ENCODE assay signal across 1 cellular context in the genomic region with DNA sequence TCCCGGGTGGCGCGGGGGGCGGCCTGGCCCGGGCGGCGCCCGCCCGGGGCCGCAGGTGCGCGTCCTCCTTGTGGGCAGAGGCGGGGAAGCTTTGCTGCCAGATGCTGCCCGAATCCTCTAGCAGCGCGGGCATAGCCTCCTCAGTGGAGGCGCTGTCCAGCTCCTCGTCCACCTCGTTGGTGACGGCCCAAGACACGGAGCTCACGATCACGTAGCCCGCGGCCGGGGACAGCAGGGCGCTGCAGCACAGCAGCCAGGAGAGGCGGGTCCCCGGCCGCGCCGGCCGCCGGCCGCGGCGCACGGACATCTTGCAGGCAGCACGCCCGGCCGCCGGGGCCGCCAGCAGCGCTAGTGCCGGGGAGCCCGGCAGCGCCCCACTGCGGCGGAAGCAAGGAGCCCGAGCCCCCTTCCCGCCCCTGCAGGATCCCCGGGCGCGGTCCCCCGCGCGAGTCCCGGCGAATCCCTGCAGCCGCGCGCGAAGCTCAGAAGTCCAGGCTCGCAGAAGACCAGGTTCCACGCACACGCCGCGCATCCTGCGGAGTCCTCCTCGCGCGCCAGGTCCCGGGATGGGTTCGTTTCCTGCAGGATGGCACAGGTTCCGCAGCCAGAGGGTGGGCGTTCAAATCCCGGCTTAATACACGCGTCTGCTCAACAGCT.
TF ChIP-seq lines count a peak whose summit lies in the region.

A gene with protein sequence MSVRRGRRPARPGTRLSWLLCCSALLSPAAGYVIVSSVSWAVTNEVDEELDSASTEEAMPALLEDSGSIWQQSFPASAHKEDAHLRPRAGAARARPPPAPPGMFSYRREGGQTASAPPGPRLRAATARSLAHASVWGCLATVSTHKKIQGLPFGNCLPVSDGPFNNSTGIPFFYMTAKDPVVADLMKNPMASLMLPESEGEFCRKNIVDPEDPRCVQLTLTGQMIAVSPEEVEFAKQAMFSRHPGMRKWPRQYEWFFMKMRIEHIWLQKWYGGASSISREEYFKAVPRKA (minus strand): TSS at position 353 of the 657 bp plus-strand sequence. CDS start 46 bp downstream, at position 307.

TF ChIP-seq in HepG2, 621 proteins besides CTCF, POLR2A, EP300 and RAD21 (continued from another document and continues in another):
- TF ChIP-seq, protein P1, sequence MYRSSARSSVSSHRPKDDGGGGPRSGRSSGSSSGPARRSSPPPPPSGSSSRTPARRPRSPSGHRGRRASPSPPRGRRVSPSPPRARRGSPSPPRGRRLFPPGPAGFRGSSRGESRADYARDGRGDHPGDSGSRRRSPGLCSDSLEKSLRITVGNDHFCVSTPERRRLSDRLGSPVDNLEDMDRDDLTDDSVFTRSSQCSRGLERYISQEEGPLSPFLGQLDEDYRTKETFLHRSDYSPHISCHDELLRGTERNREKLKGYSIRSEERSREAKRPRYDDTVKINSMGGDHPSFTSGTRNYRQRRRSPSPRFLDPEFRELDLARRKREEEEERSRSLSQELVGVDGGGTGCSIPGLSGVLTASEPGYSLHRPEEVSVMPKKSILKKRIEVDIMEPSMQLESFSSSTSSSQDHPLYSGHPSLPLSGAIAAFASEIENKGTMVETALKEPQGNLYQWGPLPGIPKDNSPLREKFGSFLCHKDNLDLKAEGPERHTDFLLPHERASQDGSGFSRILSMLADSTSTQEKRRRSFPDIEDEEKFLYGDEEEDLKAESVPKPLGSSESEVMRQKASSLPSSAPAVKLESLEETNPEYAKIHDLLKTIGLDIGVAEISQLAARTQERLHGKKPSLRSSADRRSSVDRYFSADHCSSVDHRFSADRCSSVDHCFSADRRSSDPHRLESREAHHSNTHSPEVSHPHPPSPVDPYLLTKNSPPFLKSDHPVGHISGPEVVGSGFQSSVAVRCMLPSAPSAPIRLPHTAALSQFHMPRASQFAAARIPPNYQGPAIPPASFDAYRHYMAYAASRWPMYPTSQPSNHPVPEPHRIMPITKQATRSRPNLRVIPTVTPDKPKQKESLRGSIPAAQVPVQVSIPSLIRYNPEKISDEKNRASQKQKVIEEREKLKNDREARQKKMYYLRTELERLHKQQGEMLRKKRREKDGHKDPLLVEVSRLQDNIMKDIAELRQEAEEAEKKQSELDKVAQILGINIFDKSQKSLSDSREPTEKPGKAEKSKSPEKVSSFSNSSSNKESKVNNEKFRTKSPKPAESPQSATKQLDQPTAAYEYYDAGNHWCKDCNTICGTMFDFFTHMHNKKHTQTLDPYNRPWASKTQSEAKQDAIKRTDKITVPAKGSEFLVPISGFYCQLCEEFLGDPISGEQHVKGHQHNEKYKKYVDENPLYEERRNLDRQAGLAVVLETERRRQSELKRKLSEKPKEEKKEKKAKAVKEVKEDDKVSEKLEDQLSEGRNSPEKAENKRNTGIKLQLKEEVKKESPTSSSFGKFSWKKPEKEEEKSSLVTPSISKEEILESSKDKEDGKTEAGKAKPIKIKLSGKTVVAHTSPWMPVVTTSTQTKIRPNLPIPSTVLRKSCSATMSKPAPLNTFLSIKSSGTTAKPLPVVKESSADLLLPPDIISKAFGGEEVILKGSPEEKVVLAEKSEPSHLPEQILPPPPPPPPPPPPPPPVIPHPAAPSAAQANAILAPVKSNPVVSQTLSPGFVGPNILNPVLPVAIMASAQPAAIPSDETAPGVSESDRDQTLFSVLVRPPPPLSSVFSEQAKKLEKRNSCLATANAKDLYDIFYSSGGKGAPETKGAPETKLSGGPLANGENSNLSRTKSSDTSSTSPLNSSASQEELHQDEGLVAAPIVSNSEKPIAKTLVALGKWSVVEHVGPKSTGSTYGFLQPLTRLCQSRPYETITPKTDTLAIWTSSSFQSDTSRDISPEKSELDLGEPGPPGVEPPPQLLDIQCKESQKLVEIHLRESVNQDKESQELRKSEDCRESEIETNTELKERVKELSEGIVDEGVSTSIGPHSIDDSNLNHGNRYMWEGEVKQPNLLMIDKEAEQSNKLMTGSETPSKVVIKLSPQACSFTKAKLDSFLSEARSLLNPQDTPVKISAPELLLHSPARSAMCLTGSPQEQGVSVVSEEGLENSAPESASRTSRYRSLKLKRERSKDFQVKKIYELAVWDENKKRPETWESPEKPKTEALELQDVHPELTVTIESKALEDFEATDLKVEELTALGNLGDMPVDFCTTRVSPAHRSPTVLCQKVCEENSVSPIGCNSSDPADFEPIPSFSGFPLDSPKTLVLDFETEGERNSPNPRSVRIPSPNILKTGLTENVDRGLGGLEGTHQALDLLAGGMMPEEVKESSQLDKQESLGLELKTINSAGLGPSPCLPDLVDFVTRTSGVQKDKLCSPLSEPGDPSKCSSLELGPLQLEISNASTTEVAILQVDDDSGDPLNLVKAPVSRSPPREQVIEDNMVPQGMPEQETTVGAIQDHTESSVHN (CRISPR knock-in tag; IDR thresholded peaks at IDR 0.05), result peak; percentile 68; the same call in 1 of the 2 replicates
- TF ChIP-seq XBP1 (CRISPR knock-in tag; IDR thresholded peaks at IDR 0.05) (no peak), ZFP41 (CRISPR knock-in tag; IDR thresholded peaks at IDR 0.05; ENCODE audit: borderline replicate concordance) (no peak), ZNF619 (CRISPR knock-in tag; IDR thresholded peaks at IDR 0.05) (no peak), ZBTB7B (CRISPR knock-in tag; IDR thresholded peaks at IDR 0.05) (peak; percentile 55; the same call in 1 of the 2 replicates), TEAD3 (CRISPR knock-in tag; optimal IDR thresholded peaks at IDR 0.05; ENCODE audit: borderline replicate concordance) (no peak), MEIS1 (CRISPR knock-in tag; IDR thresholded peaks at IDR 0.05; ENCODE audit: borderline replicate concordance) (no peak), SAP130 (CRISPR knock-in tag; IDR thresholded peaks at IDR 0.05; ENCODE audit: low read depth) (peak; percentile 26; the same call in 1 of the 2 replicates), POGZ (CRISPR knock-in tag; IDR thresholded peaks at IDR 0.05) (0 out of 2 replicates have a peak, but pooled peaks have one; percentile 4), ZNF713 (CRISPR knock-in tag; IDR thresholded peaks at IDR 0.05) (no peak), DNMT3B (CRISPR knock-in tag; conservative IDR thresholded peaks at IDR 0.05) (no peak), MEF2D (CRISPR knock-in tag; IDR thresholded peaks at IDR 0.05) (peak; percentile 42; the same call in 1 of the 2 replicates), ONECUT2 (CRISPR knock-in tag; IDR thresholded peaks at IDR 0.05) (no peak), HNRNPLL (IDR thresholded peaks at IDR 0.05; ENCODE audit: low read depth, low read length, poor library complexity, severe bottlenecking) (peak; percentile 80), CHD4 (IDR thresholded peaks at IDR 0.05; ENCODE audit: borderline replicate concordance, low read length) (no peak), CBX1 (IDR thresholded peaks at IDR 0.05; ENCODE audit: low read depth) (no peak), KMT2B (CRISPR knock-in tag; IDR thresholded peaks at IDR 0.05) (no peak), ZBTB20 (CRISPR knock-in tag; IDR thresholded peaks at IDR 0.05; ENCODE audit: borderline replicate concordance, low read depth) (0 out of 2 replicates have a peak, but pooled peaks have one; percentile 31), ZNF552 (CRISPR knock-in tag; IDR thresholded peaks at IDR 0.05; ENCODE audit: borderline replicate concordance) (no peak), WIZ (CRISPR knock-in tag; IDR thresholded peaks at IDR 0.05) (0 out of 2 replicates have a peak, but pooled peaks have one; percentile 13), CBFB (CRISPR knock-in tag; IDR thresholded peaks at IDR 0.05) (0 out of 2 replicates have a peak, but pooled peaks have one; percentile 14), SRSF9 (IDR thresholded peaks at IDR 0.05; ENCODE audit: borderline replicate concordance, insufficient read depth, low read depth, low read length, poor library complexity, severe bottlenecking) (no peak), RFX1 (IDR thresholded peaks at IDR 0.05) (no peak), ZNF264 (CRISPR knock-in tag; IDR thresholded peaks at IDR 0.05) (no peak)
- TF ChIP-seq, protein P2, sequence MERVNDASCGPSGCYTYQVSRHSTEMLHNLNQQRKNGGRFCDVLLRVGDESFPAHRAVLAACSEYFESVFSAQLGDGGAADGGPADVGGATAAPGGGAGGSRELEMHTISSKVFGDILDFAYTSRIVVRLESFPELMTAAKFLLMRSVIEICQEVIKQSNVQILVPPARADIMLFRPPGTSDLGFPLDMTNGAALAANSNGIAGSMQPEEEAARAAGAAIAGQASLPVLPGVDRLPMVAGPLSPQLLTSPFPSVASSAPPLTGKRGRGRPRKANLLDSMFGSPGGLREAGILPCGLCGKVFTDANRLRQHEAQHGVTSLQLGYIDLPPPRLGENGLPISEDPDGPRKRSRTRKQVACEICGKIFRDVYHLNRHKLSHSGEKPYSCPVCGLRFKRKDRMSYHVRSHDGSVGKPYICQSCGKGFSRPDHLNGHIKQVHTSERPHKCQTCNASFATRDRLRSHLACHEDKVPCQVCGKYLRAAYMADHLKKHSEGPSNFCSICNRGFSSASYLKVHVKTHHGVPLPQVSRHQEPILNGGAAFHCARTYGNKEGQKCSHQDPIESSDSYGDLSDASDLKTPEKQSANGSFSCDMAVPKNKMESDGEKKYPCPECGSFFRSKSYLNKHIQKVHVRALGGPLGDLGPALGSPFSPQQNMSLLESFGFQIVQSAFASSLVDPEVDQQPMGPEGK (CRISPR knock-in tag; IDR thresholded peaks at IDR 0.05), result 0 out of 2 replicates have a peak, but pooled peaks have one; percentile 11
- TF ChIP-seq, protein P3, sequence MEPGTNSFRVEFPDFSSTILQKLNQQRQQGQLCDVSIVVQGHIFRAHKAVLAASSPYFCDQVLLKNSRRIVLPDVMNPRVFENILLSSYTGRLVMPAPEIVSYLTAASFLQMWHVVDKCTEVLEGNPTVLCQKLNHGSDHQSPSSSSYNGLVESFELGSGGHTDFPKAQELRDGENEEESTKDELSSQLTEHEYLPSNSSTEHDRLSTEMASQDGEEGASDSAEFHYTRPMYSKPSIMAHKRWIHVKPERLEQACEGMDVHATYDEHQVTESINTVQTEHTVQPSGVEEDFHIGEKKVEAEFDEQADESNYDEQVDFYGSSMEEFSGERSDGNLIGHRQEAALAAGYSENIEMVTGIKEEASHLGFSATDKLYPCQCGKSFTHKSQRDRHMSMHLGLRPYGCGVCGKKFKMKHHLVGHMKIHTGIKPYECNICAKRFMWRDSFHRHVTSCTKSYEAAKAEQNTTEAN (CRISPR knock-in tag; conservative IDR thresholded peaks at IDR 0.05), result no peak
- TF ChIP-seq, protein P4, sequence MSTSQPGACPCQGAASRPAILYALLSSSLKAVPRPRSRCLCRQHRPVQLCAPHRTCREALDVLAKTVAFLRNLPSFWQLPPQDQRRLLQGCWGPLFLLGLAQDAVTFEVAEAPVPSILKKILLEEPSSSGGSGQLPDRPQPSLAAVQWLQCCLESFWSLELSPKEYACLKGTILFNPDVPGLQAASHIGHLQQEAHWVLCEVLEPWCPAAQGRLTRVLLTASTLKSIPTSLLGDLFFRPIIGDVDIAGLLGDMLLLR (CRISPR knock-in tag; IDR thresholded peaks at IDR 0.05), result no peak
- TF ChIP-seq, protein P5, sequence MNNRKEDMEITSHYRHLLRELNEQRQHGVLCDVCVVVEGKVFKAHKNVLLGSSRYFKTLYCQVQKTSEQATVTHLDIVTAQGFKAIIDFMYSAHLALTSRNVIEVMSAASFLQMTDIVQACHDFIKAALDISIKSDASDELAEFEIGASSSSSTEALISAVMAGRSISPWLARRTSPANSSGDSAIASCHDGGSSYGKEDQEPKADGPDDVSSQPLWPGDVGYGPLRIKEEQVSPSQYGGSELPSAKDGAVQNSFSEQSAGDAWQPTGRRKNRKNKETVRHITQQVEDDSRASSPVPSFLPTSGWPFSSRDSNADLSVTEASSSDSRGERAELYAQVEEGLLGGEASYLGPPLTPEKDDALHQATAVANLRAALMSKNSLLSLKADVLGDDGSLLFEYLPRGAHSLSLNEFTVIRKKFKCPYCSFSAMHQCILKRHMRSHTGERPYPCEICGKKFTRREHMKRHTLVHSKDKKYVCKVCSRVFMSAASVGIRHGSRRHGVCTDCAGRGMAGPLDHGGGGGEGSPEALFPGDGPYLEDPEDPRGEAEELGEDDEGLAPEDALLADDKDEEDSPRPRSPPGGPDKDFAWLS (CRISPR knock-in tag; IDR thresholded peaks at IDR 0.05; ENCODE audit: borderline replicate concordance), result no peak
- TF ChIP-seq, protein P6, sequence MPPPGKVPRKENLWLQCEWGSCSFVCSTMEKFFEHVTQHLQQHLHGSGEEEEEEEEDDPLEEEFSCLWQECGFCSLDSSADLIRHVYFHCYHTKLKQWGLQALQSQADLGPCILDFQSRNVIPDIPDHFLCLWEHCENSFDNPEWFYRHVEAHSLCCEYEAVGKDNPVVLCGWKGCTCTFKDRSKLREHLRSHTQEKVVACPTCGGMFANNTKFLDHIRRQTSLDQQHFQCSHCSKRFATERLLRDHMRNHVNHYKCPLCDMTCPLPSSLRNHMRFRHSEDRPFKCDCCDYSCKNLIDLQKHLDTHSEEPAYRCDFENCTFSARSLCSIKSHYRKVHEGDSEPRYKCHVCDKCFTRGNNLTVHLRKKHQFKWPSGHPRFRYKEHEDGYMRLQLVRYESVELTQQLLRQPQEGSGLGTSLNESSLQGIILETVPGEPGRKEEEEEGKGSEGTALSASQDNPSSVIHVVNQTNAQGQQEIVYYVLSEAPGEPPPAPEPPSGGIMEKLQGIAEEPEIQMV (CRISPR knock-in tag; IDR thresholded peaks at IDR 0.05; ENCODE audit: low read depth), result no peak
- TF ChIP-seq, protein P7, sequence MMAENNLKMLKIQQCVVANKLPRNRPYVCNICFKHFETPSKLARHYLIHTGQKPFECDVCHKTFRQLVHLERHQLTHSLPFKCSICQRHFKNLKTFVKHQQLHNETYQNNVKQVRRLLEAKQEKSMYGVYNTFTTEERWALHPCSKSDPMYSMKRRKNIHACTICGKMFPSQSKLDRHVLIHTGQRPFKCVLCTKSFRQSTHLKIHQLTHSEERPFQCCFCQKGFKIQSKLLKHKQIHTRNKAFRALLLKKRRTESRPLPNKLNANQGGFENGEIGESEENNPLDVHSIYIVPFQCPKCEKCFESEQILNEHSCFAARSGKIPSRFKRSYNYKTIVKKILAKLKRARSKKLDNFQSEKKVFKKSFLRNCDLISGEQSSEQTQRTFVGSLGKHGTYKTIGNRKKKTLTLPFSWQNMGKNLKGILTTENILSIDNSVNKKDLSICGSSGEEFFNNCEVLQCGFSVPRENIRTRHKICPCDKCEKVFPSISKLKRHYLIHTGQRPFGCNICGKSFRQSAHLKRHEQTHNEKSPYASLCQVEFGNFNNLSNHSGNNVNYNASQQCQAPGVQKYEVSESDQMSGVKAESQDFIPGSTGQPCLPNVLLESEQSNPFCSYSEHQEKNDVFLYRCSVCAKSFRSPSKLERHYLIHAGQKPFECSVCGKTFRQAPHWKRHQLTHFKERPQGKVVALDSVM (CRISPR knock-in tag; IDR thresholded peaks at IDR 0.05), result no peak
